ENCODE assay signal across 8 cellular contexts in the genomic region with DNA sequence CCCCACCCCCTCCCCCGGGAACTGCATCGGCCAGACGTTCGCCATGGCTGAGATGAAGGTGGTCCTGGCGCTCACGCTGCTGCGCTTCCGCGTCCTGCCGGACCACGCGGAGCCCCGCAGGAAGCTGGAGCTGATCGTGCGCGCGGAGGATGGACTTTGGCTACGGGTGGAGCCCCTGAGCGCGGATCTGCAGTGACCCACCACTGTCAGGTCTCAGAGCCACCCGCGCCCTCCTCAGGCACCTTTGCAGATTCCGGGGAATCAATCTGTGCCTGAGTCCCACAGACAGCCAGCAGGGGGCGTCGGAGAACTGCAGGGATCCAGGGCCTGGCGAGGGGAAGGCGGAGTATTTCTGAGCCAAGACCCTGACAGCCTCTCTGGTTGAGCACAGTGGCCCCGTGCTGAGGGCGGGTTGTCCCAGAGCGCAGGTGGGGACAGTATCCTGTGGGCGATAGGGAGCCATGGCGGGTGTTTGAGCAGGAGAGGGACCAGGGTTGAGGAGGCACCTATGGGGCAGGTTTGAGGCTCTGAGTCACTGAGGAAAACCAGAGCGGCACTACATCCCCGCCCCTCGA. TPM values are rescaled to one million over a fixed set of nuclear protein-coding genes. Genes with fewer than 3 reads are reported as not detected.
DNase-seq lines count a peak whose midpoint lies in the region; ATAC-seq and TF ChIP-seq lines count a peak whose summit lies in the region.

No MANE protein-coding gene starts in this region.

- POLR2A ChIA-PET in activated CD8-positive, alpha-beta T cell treated with anti-CD3 and anti-CD28 coated beads for 36 hours (lab: Charles Lee), result no interaction called here

- no peaks in the 10 kb centered on the region for H3K36me3 Mint-ChIP-seq in activated CD8-positive, alpha-beta T cell treated with anti-CD3 and anti-CD28 coated beads for 36 hours (ENCODE audit: low read depth)

- H3K9me3 Mint-ChIP-seq in activated CD8-positive, alpha-beta T cell treated with anti-CD3 and anti-CD28 coated beads for 36 hours, result no peaks in the 10 kb centered on the region

- H3K27ac Mint-ChIP-seq in activated CD8-positive, alpha-beta T cell treated with anti-CD3 and anti-CD28 coated beads for 36 hours, result no peak overlapping the region

- ATAC-seq in activated CD8-positive, alpha-beta T cell treated with anti-CD3 and anti-CD28 coated beads for 36 hours, result peak; percentile 96
- ATAC-seq in HG03175 (IDR thresholded peaks at IDR 0.05; ENCODE audit: unreplicated experiment), result no peak

- DNase-seq in 8988T, result peak; percentile 62
- DNase-seq in GM13976 (ENCODE audit: low spot score), result peak; percentile 89
- peak; percentile 56 for DNase-seq in NCI-H774 (lab: John Stamatoyannopoulos, UW)
- peak; percentile 92 for DNase-seq in activated CD8-positive, alpha-beta T cell treated with anti-CD3 and anti-CD28 coated beads for 36 hours
- DNase-seq in ecto neural progenitor cell (ENCODE audit: low spot score), result peak; percentile 90
- DNase-seq in medulla oblongata (ENCODE audit: extremely low spot score), result peak; percentile 68
- peak; percentile 63 to 67 for DNase-seq in stimulated activated CD8-positive, alpha-beta memory T cell treated with anti-CD3 and anti-CD28 coated beads, Interleukin-15, amount 100 ng/mL, for 48 hours (ENCODE audit: low read depth in 2 of 2)

- in situ Hi-C loops in GM13976 (cut with MboI; ENCODE audit: low sequenced_read_pairs, unreplicated experiment), result no loop called here

- intact Hi-C loops in activated CD8-positive, alpha-beta T cell treated with anti-CD3 and anti-CD28 coated beads for 36 hours (cut with micrococcal nuclease), result no loop called here

- H3K27me3 Mint-ChIP-seq in activated CD8-positive, alpha-beta T cell treated with anti-CD3 and anti-CD28 coated beads for 36 hours, result peaks cover 11% of the 10 kb centered on the region

- CTCF ChIA-PET in activated CD8-positive, alpha-beta T cell treated with anti-CD3 and anti-CD28 coated beads for 36 hours (lab: Charles Lee), result interaction anchor here (0.7 to 1.0 kb wide), 2 partner anchors 8 to 9 kb away, joined by 3 read pairs; no protein-coding TSS in a partner anchor

- peaks cover 4% of the 10 kb centered on the region for H3K4me1 Mint-ChIP-seq in activated CD8-positive, alpha-beta T cell treated with anti-CD3 and anti-CD28 coated beads for 36 hours (ENCODE audit: low read depth)

- peak; percentile 96 for TF ChIP-seq CTCF in GM13976 (IDR thresholded peaks at IDR 0.05; ENCODE audit: borderline replicate concordance, control extremely low read depth, extremely low read depth, insufficient read depth, missing control alignments)
- peak; percentile 98 for TF ChIP-seq CTCF in activated CD8-positive, alpha-beta T cell treated with anti-CD3 and anti-CD28 coated beads for 36 hours (IDR thresholded peaks at IDR 0.05)

- H3K4me3 Mint-ChIP-seq in activated CD8-positive, alpha-beta T cell treated with anti-CD3 and anti-CD28 coated beads for 36 hours, result peak overlapping the region; percentile 57

RNA-seq across cellular contexts. Expression of gene CYP4F8, which starts 30.4 kb away (rescaled TPM):
- total RNA-seq in activated CD8-positive, alpha-beta T cell treated with anti-CD3 and anti-CD28 coated beads for 36 hours, result not detected

RNA-seq across cellular contexts. Expression of gene CYP4F3, which starts 56.1 kb away (rescaled TPM):
- total RNA-seq in activated CD8-positive, alpha-beta T cell treated with anti-CD3 and anti-CD28 coated beads for 36 hours, result under 1 TPM; 0.16 TPM
